Comparison of ENCODE assay signal across 2 cellular contexts in the genomic region with DNA sequence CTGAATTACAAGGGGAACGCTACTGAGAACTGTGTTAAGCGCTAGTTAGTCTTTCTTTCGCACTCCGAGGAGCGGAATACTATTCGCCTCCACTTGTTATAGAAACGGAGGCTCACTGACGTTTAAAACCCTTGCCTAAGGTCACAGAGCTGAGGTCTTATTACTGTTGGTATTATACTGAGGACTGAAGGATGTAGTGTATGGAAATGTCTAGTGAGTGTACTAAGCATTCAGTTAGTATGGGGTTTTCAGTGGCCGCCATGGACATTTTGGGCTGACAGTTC.
TF ChIP-seq lines count a peak whose summit lies in the region.

No MANE protein-coding gene starts in this region.

TF ChIP-seq in SK-N-SH, 30 proteins besides CTCF, POLR2A, EP300 and RAD21:
- no peak for TF ChIP-seq FOXJ3 (CRISPR knock-in tag; IDR thresholded peaks at IDR 0.05)
- no peak for TF ChIP-seq TAF1 (IDR thresholded peaks at IDR 0.05; ENCODE audit: borderline replicate concordance, low read depth, low read length)
- TF ChIP-seq YY1 (IDR thresholded peaks at IDR 0.05; ENCODE audit: low read depth), result no peak
- no peak for TF ChIP-seq FOXM1 (IDR thresholded peaks at IDR 0.05; ENCODE audit: low read depth)
- TF ChIP-seq ELF1 (IDR thresholded peaks at IDR 0.05), result no peak
- TF ChIP-seq MEF2A (IDR thresholded peaks at IDR 0.05; ENCODE audit: borderline replicate concordance, low read depth), result no peak
- no peak for TF ChIP-seq MXI1 (IDR thresholded peaks at IDR 0.05; ENCODE audit: low read depth, low read length)
- TF ChIP-seq, protein P1, sequence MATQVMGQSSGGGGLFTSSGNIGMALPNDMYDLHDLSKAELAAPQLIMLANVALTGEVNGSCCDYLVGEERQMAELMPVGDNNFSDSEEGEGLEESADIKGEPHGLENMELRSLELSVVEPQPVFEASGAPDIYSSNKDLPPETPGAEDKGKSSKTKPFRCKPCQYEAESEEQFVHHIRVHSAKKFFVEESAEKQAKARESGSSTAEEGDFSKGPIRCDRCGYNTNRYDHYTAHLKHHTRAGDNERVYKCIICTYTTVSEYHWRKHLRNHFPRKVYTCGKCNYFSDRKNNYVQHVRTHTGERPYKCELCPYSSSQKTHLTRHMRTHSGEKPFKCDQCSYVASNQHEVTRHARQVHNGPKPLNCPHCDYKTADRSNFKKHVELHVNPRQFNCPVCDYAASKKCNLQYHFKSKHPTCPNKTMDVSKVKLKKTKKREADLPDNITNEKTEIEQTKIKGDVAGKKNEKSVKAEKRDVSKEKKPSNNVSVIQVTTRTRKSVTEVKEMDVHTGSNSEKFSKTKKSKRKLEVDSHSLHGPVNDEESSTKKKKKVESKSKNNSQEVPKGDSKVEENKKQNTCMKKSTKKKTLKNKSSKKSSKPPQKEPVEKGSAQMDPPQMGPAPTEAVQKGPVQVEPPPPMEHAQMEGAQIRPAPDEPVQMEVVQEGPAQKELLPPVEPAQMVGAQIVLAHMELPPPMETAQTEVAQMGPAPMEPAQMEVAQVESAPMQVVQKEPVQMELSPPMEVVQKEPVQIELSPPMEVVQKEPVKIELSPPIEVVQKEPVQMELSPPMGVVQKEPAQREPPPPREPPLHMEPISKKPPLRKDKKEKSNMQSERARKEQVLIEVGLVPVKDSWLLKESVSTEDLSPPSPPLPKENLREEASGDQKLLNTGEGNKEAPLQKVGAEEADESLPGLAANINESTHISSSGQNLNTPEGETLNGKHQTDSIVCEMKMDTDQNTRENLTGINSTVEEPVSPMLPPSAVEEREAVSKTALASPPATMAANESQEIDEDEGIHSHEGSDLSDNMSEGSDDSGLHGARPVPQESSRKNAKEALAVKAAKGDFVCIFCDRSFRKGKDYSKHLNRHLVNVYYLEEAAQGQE (IDR thresholded peaks at IDR 0.05; ENCODE audit: low read depth, low read length), result no peak
- TF ChIP-seq RFX5 (IDR thresholded peaks at IDR 0.05; ENCODE audit: low read length), result no peak
- TF ChIP-seq JUND (IDR thresholded peaks at IDR 0.05), result no peak
- TF ChIP-seq TEAD4 (IDR thresholded peaks at IDR 0.05; ENCODE audit: borderline replicate concordance, insufficient read depth), result no peak
- no peak for TF ChIP-seq FOSL2 (IDR thresholded peaks at IDR 0.05; ENCODE audit: borderline replicate concordance, low read depth)
- TF ChIP-seq RCOR1 (IDR thresholded peaks at IDR 0.05; ENCODE audit: low read length), result no peak
- TF ChIP-seq NRF1 (IDR thresholded peaks at IDR 0.05; ENCODE audit: low read depth, low read length), result no peak
- no peak for TF ChIP-seq RXRA (IDR thresholded peaks at IDR 0.05; ENCODE audit: borderline replicate concordance, low read depth)
- TF ChIP-seq GATA2 (CRISPR knock-in tag; IDR thresholded peaks at IDR 0.05), result no peak
- TF ChIP-seq GABPA (IDR thresholded peaks at IDR 0.05; ENCODE audit: low read depth), result no peak
- TF ChIP-seq, protein P2, sequence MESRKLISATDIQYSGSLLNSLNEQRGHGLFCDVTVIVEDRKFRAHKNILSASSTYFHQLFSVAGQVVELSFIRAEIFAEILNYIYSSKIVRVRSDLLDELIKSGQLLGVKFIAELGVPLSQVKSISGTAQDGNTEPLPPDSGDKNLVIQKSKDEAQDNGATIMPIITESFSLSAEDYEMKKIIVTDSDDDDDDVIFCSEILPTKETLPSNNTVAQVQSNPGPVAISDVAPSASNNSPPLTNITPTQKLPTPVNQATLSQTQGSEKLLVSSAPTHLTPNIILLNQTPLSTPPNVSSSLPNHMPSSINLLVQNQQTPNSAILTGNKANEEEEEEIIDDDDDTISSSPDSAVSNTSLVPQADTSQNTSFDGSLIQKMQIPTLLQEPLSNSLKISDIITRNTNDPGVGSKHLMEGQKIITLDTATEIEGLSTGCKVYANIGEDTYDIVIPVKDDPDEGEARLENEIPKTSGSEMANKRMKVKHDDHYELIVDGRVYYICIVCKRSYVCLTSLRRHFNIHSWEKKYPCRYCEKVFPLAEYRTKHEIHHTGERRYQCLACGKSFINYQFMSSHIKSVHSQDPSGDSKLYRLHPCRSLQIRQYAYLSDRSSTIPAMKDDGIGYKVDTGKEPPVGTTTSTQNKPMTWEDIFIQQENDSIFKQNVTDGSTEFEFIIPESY (IDR thresholded peaks at IDR 0.05; ENCODE audit: borderline replicate concordance, low read depth), result no peak
- TF ChIP-seq, protein P3, sequence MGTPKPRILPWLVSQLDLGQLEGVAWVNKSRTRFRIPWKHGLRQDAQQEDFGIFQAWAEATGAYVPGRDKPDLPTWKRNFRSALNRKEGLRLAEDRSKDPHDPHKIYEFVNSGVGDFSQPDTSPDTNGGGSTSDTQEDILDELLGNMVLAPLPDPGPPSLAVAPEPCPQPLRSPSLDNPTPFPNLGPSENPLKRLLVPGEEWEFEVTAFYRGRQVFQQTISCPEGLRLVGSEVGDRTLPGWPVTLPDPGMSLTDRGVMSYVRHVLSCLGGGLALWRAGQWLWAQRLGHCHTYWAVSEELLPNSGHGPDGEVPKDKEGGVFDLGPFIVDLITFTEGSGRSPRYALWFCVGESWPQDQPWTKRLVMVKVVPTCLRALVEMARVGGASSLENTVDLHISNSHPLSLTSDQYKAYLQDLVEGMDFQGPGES (IDR thresholded peaks at IDR 0.05; ENCODE audit: low read depth, low read length), result no peak
TF ChIP-seq in SK-N-SH: peak in this region for 0.

TF ChIP-seq in SK-N-SH treated with all-trans-retinoic acid at 6 μM for 48 hours, 23 proteins besides CTCF, POLR2A, EP300 and RAD21:
- TF ChIP-seq, protein P4, sequence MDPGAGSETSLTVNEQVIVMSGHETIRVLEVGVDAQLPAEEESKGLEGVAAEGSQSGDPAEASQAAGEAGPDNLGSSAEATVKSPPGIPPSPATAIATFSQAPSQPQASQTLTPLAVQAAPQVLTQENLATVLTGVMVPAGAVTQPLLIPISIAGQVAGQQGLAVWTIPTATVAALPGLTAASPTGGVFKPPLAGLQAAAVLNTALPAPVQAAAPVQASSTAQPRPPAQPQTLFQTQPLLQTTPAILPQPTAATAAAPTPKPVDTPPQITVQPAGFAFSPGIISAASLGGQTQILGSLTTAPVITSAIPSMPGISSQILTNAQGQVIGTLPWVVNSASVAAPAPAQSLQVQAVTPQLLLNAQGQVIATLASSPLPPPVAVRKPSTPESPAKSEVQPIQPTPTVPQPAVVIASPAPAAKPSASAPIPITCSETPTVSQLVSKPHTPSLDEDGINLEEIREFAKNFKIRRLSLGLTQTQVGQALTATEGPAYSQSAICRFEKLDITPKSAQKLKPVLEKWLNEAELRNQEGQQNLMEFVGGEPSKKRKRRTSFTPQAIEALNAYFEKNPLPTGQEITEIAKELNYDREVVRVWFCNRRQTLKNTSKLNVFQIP (CRISPR knock-in tag; IDR thresholded peaks at IDR 0.05; ENCODE audit: borderline replicate concordance, low read depth), result no peak
- TF ChIP-seq OSR1 (CRISPR knock-in tag; IDR thresholded peaks at IDR 0.05), result no peak
- no peak for TF ChIP-seq ZFP3 (CRISPR knock-in tag; IDR thresholded peaks at IDR 0.05)
- no peak for TF ChIP-seq ESRRG (CRISPR knock-in tag; IDR thresholded peaks at IDR 0.05)
- TF ChIP-seq BACH2 (CRISPR knock-in tag; IDR thresholded peaks at IDR 0.05; ENCODE audit: borderline replicate concordance), result no peak
- no peak for TF ChIP-seq TCF4 (CRISPR knock-in tag; IDR thresholded peaks at IDR 0.05; ENCODE audit: borderline replicate concordance)
- TF ChIP-seq ZC3H10 (CRISPR knock-in tag; IDR thresholded peaks at IDR 0.05), result no peak
- TF ChIP-seq ZFP30 (CRISPR knock-in tag; IDR thresholded peaks at IDR 0.05), result no peak
- TF ChIP-seq TOX (CRISPR knock-in tag; IDR thresholded peaks at IDR 0.05; ENCODE audit: borderline replicate concordance), result no peak
- no peak for TF ChIP-seq PPARA (CRISPR knock-in tag; IDR thresholded peaks at IDR 0.05; ENCODE audit: borderline replicate concordance)
- no peak for TF ChIP-seq ZNF8 (CRISPR knock-in tag; IDR thresholded peaks at IDR 0.05)
- TF ChIP-seq ISL1 (CRISPR knock-in tag; IDR thresholded peaks at IDR 0.05), result no peak
- no peak for TF ChIP-seq ZNF70 (CRISPR knock-in tag; IDR thresholded peaks at IDR 0.05)
- TF ChIP-seq RARB (CRISPR knock-in tag; IDR thresholded peaks at IDR 0.05), result no peak
- TF ChIP-seq ARNTL (CRISPR knock-in tag; IDR thresholded peaks at IDR 0.05; ENCODE audit: borderline replicate concordance, low read depth), result no peak
- TF ChIP-seq CSDC2 (CRISPR knock-in tag; IDR thresholded peaks at IDR 0.05), result no peak
- TF ChIP-seq, protein P5, sequence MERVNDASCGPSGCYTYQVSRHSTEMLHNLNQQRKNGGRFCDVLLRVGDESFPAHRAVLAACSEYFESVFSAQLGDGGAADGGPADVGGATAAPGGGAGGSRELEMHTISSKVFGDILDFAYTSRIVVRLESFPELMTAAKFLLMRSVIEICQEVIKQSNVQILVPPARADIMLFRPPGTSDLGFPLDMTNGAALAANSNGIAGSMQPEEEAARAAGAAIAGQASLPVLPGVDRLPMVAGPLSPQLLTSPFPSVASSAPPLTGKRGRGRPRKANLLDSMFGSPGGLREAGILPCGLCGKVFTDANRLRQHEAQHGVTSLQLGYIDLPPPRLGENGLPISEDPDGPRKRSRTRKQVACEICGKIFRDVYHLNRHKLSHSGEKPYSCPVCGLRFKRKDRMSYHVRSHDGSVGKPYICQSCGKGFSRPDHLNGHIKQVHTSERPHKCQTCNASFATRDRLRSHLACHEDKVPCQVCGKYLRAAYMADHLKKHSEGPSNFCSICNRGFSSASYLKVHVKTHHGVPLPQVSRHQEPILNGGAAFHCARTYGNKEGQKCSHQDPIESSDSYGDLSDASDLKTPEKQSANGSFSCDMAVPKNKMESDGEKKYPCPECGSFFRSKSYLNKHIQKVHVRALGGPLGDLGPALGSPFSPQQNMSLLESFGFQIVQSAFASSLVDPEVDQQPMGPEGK (CRISPR knock-in tag; IDR thresholded peaks at IDR 0.05; ENCODE audit: borderline replicate concordance), result no peak
- TF ChIP-seq, protein P6, sequence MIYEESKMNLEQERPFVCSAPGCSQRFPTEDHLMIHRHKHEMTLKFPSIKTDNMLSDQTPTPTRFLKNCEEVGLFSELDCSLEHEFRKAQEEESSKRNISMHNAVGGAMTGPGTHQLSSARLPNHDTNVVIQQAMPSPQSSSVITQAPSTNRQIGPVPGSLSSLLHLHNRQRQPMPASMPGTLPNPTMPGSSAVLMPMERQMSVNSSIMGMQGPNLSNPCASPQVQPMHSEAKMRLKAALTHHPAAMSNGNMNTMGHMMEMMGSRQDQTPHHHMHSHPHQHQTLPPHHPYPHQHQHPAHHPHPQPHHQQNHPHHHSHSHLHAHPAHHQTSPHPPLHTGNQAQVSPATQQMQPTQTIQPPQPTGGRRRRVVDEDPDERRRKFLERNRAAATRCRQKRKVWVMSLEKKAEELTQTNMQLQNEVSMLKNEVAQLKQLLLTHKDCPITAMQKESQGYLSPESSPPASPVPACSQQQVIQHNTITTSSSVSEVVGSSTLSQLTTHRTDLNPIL (CRISPR knock-in tag; IDR thresholded peaks at IDR 0.05; ENCODE audit: low read depth), result no peak
- no peak for TF ChIP-seq ZNF565 (CRISPR knock-in tag; conservative IDR thresholded peaks at IDR 0.05; ENCODE audit: low read depth)
- TF ChIP-seq GLIS3 (CRISPR knock-in tag; IDR thresholded peaks at IDR 0.05), result no peak
